21 cellular contexts compared by ENCODE assay signal in the genomic region with DNA sequence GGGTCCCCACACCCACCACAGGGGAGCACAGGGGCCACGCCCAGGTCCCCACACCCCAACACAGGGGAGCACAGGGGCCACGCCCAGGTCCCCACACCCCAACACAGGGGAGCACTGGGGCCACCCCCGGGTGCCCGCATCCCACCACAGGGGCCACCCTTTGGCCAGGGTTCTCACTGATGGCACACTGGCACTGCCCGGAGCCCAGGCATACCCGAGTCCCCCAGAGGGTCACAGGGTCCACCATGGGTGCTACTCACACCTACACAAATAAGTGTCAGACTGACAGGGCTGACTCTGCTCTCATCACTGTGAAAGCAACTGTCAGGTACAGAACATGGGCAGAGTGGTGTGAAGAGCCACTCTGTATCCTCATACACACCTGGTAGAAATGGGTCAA.
"Had no signal": no experiment of that assay in that cellular context is flagged by ENCODE, and none has a peak within 500 bp of the region (broad histone marks: within the 10 kb centered on the region; RNA-seq: fewer than 3 reads in every experiment).

No MANE protein-coding gene starts in this region.

- H3K36me3 Mint-ChIP-seq: natural killer cell treated with Interleukin-12 subunit alpha and Interleukin-12 subunit beta and Interleukin-15 and Interleukin-18, amount 100 ng/mL, for 72 hours had no signal

- H3K27me3 Mint-ChIP-seq: naive B cell; natural killer cell treated with Interleukin-12 subunit alpha and Interleukin-12 subunit beta and Interleukin-15 and Interleukin-18, amount 100 ng/mL, for 72 hours; stimulated activated naive CD8-positive, alpha-beta T cell treated with anti-CD3 and anti-CD28 coated beads, Interleukin-15, Interleukin-2, amounts not matched to agents 100 ng/mL and 50 ng/mL, for 24 hours had no signal

- ATAC-seq: esophagus mucosa; gastroesophageal sphincter; left lobe of liver; mucosa of descending colon; psoas muscle; stimulated activated effector memory CD8-positive, alpha-beta T cell treated with anti-CD3 and anti-CD28 coated beads, Interleukin-12 subunit alpha, Interleukin-12 subunit beta, amount 100 ng/mL, for 72 hours had no signal

- DNase-seq: dorsolateral prefrontal cortex; effector CD4-positive, alpha-beta T cell; heart left ventricle; kidney; mesenchymal stem cell; mucosa of descending colon; naive B cell; ovary; psoas muscle; sigmoid colon; stimulated activated CD4-positive, alpha-beta T cell treated with anti-CD3 and anti-CD28 coated beads, Interleukin-2, amount 100 ng/mL, for 24 hours; stimulated activated CD4-positive, alpha-beta T cell treated with anti-CD3 and anti-CD28 coated beads, Interleukin-4, amount 100 ng/mL, for 24 hours; transverse colon had no signal

- H3K4me1 Mint-ChIP-seq: mesothelial cell of epicardium, neural progenitor cell had no signal

- H3K4me3 Mint-ChIP-seq: mesothelial cell of epicardium; naive B cell; natural killer cell treated with Interleukin-12 subunit alpha and Interleukin-12 subunit beta and Interleukin-15 and Interleukin-18, amount 100 ng/mL, for 72 hours; neural progenitor cell; stimulated activated effector memory CD8-positive, alpha-beta T cell treated with anti-CD3 and anti-CD28 coated beads, Interleukin-12 subunit alpha, Interleukin-12 subunit beta, amount 100 ng/mL, for 72 hours; stimulated activated naive CD8-positive, alpha-beta T cell treated with anti-CD3 and anti-CD28 coated beads, Interleukin-15, Interleukin-2, amounts not matched to agents 100 ng/mL and 50 ng/mL, for 24 hours had no signal

- H3K9me3 Mint-ChIP-seq: mesothelial cell of epicardium; naive B cell; natural killer cell treated with Interleukin-12 subunit alpha and Interleukin-12 subunit beta and Interleukin-15 and Interleukin-18, amount 100 ng/mL, for 72 hours; neural progenitor cell; stimulated activated effector memory CD8-positive, alpha-beta T cell treated with anti-CD3 and anti-CD28 coated beads, Interleukin-12 subunit alpha, Interleukin-12 subunit beta, amount 100 ng/mL, for 72 hours; stimulated activated naive CD8-positive, alpha-beta T cell treated with anti-CD3 and anti-CD28 coated beads, Interleukin-15, Interleukin-2, amounts not matched to agents 100 ng/mL and 50 ng/mL, for 24 hours had no signal

- H3K27ac Mint-ChIP-seq: mesothelial cell of epicardium; natural killer cell treated with Interleukin-12 subunit alpha and Interleukin-12 subunit beta and Interleukin-15 and Interleukin-18, amount 100 ng/mL, for 72 hours; neural progenitor cell; stimulated activated effector memory CD8-positive, alpha-beta T cell treated with anti-CD3 and anti-CD28 coated beads, Interleukin-12 subunit alpha, Interleukin-12 subunit beta, amount 100 ng/mL, for 72 hours; stimulated activated naive CD8-positive, alpha-beta T cell treated with anti-CD3 and anti-CD28 coated beads, Interleukin-15, Interleukin-2, amounts not matched to agents 100 ng/mL and 50 ng/mL, for 24 hours had no signal
